In genomic region chr1:167477962-167478361, GRCh38 we compare ENCODE assay signal across 15 cellular contexts. TPM values are rescaled to one million over a fixed set of nuclear protein-coding genes. Genes with fewer than 3 reads are reported as not detected.
DNase-seq lines count a peak whose midpoint lies in the region; ATAC-seq lines count a peak whose summit lies in the region.
"Had no signal": no experiment of that assay in that cellular context is flagged by ENCODE, and none has a peak within 500 bp of the region (broad histone marks: within the 10 kb centered on the region; RNA-seq: fewer than 3 reads in every experiment).

No MANE protein-coding gene starts in this region.

- H3K9me3 ChIP-seq in CD4-positive, CD25-positive, alpha-beta regulatory T cell (ENCODE audit: control insufficient read depth in 2 of 2, low read length in 2 of 2), result no peaks in the 10 kb centered on the region
- H3K9me3 ChIP-seq in naive thymus-derived CD4-positive, alpha-beta T cell (ENCODE audit: control insufficient read depth in 2 of 3, low read length in 3 of 3), result no peaks in the 10 kb centered on the region
- no peaks in the 10 kb centered on the region for H3K9me3 ChIP-seq in GM23248 (ENCODE audit: low read depth)

- peaks cover 47% of the 10 kb centered on the region for H3K36me3 Mint-ChIP-seq in CD4-positive, CD25-positive, alpha-beta regulatory T cell
- peaks cover 11 to 34% of the 10 kb centered on the region in 2 donors for H3K36me3 Mint-ChIP-seq in activated T-cell treated with anti-CD3 and anti-CD28 coated beads, Interleukin-2, amount 50 U/mL, for 72 hours (ENCODE audit: insufficient read depth in 2 of 2)
- H3K36me3 Mint-ChIP-seq in naive thymus-derived CD4-positive, alpha-beta T cell, result peaks cover 11 to 69% (median 37%) of the 10 kb centered on the region in 5 donors

- H4K20me1 ChIP-seq in GM23248 (ENCODE audit: insufficient read depth), result no peaks in the 10 kb centered on the region

- no peak for DNase-seq in CD4-positive, CD25-positive, alpha-beta regulatory T cell
- DNase-seq in DMS 273 (lab: John Stamatoyannopoulos, UW; ENCODE audit: unreplicated experiment), result peak; percentile 84
- no peak for DNase-seq in activated T-cell treated with anti-CD3 and anti-CD28 coated beads, Interleukin-2, amount 50 U/mL, for 72 hours
- no peak for DNase-seq in naive thymus-derived CD4-positive, alpha-beta T cell
- no peak for DNase-seq in GM23248
- DNase-seq: activated B cell treated with CpG ODN at 0.5 μM for 24 hours, NCI-H510A, Right ventricle myocardium superior, substantia nigra had no signal

- no peak overlapping the region for H3K9ac ChIP-seq in GM23248

- H3K36me3 ChIP-seq in CD4-positive, CD25-positive, alpha-beta regulatory T cell (ENCODE audit: control insufficient read depth, insufficient read depth, low read length), result peaks cover 47% of the 10 kb centered on the region
- peaks cover 0 to 12% (median 0%) of the 10 kb centered on the region in 3 experiments for H3K36me3 ChIP-seq in naive thymus-derived CD4-positive, alpha-beta T cell (ENCODE audit: control insufficient read depth in 2 of 3, insufficient read depth in 3 of 3, low read length in 3 of 3)
- no peaks in the 10 kb centered on the region for H3K36me3 ChIP-seq in GM23248 (ENCODE audit: low read depth)
- H3K36me3 ChIP-seq: right atrium auricular region had no signal

- peak overlapping the region; percentile 44 to 88 (median 81) for H3K27ac Mint-ChIP-seq in CD4-positive, CD25-positive, alpha-beta regulatory T cell
- H3K27ac Mint-ChIP-seq in activated T-cell treated with anti-CD3 and anti-CD28 coated beads, Interleukin-2, amount 50 U/mL, for 72 hours, result peak overlapping the region; percentile 26
- H3K27ac Mint-ChIP-seq in naive thymus-derived CD4-positive, alpha-beta T cell, result peak overlapping the region in 8 of 9 donors; percentile 84 to 98 (median 92)
- H3K27ac Mint-ChIP-seq: activated B cell treated with CpG ODN at 0.5 μM for 24 hours; T-helper 2 cell treated with Interferon-gamma antibody and Interleukin-4, amounts not matched to agents 5 μg/mL and 100 μg/mL, for 36 hours had no signal

- intact Hi-C loops in naive thymus-derived CD4-positive, alpha-beta T cell (cut with micrococcal nuclease), result no loop called here

- H3K4me1 ChIP-seq in CD4-positive, CD25-positive, alpha-beta regulatory T cell (ENCODE audit: control insufficient read depth, insufficient read depth, low read length, poor library complexity, severe bottlenecking), result peaks cover 97% of the 10 kb centered on the region
- peaks cover 44 to 92% of the 10 kb centered on the region in 2 donors for H3K4me1 ChIP-seq in naive thymus-derived CD4-positive, alpha-beta T cell (ENCODE audit: control insufficient read depth in 2 of 2, insufficient read depth in 2 of 2, low read length in 2 of 2)
- no peaks in the 10 kb centered on the region for H3K4me1 ChIP-seq in GM23248 (ENCODE audit: insufficient read depth)
- H3K4me1 ChIP-seq: right atrium auricular region had no signal

- in situ Hi-C loops in GM23248 (cut with MboI), result no loop called here

- peak overlapping the region; percentile 52 for H3K27ac ChIP-seq in CD4-positive, CD25-positive, alpha-beta regulatory T cell (ENCODE audit: insufficient read depth, low read length, poor library complexity, severe bottlenecking)
- H3K27ac ChIP-seq in naive thymus-derived CD4-positive, alpha-beta T cell (ENCODE audit: low read depth, low read length), result peak overlapping the region; percentile 75
- H3K27ac ChIP-seq in GM23248, result no peak overlapping the region
- H3K27ac ChIP-seq: right atrium auricular region had no signal

- H2AFZ ChIP-seq in GM23248, result no peak overlapping the region

- POLR2A ChIA-PET in naive thymus-derived CD4-positive, alpha-beta T cell (lab: Charles Lee), result interaction anchor here (0.6 to 16.2 kb wide), 12 partner anchors 9 to 59 kb away, joined by 3 to 184 read pairs (median 8); partner anchors contain the start of gene CD247

- H3K4me3 Mint-ChIP-seq in CD4-positive, CD25-positive, alpha-beta regulatory T cell, result peak overlapping the region; percentile 8 to 64 (median 30)
- H3K4me3 Mint-ChIP-seq in activated T-cell treated with anti-CD3 and anti-CD28 coated beads, Interleukin-2, amount 50 U/mL, for 72 hours, result peak overlapping the region in 1 of 2 donors; percentile 63
- peak overlapping the region; percentile 1 to 88 (median 57) for H3K4me3 Mint-ChIP-seq in naive thymus-derived CD4-positive, alpha-beta T cell
- H3K4me3 Mint-ChIP-seq: activated B cell treated with CpG ODN at 0.5 μM for 24 hours; T-helper 2 cell treated with Interferon-gamma antibody and Interleukin-4, amounts not matched to agents 5 μg/mL and 100 μg/mL, for 36 hours had no signal

- CTCF ChIA-PET in naive thymus-derived CD4-positive, alpha-beta T cell (lab: Charles Lee), result interaction anchor here (0.8 to 2.7 kb wide), 4 partner anchors 10 to 55 kb away, joined by 4 to 7 read pairs (median 6); no protein-coding TSS in a partner anchor

- H3K27me3 Mint-ChIP-seq in CD4-positive, CD25-positive, alpha-beta regulatory T cell, result no peaks in the 10 kb centered on the region
- no peaks in the 10 kb centered on the region for H3K27me3 Mint-ChIP-seq in activated T-cell treated with anti-CD3 and anti-CD28 coated beads, Interleukin-2, amount 50 U/mL, for 72 hours (ENCODE audit: low read depth)
- no peaks in the 10 kb centered on the region for H3K27me3 Mint-ChIP-seq in naive thymus-derived CD4-positive, alpha-beta T cell

- H3K79me2 ChIP-seq in GM23248 (ENCODE audit: insufficient read depth), result no peaks in the 10 kb centered on the region

- ATAC-seq in CD4-positive, CD25-positive, alpha-beta regulatory T cell (ENCODE audit: low read depth in 2 of 2), result no peak
- ATAC-seq in activated T-cell treated with anti-CD3 and anti-CD28 coated beads, Interleukin-2, amount 50 U/mL, for 72 hours (replicated peaks in 1 of 2), result no peak
- no peak for ATAC-seq in naive thymus-derived CD4-positive, alpha-beta T cell
- ATAC-seq in HG03175 (IDR thresholded peaks at IDR 0.05; ENCODE audit: unreplicated experiment), result no peak
- no peak for ATAC-seq in HG03378 (IDR thresholded peaks at IDR 0.05; ENCODE audit: unreplicated experiment)

- H3K4me3 ChIP-seq in CD4-positive, CD25-positive, alpha-beta regulatory T cell (ENCODE audit: low read depth, low read length), result no peak overlapping the region
- H3K4me3 ChIP-seq in naive thymus-derived CD4-positive, alpha-beta T cell (ENCODE audit: low read length), result no peak overlapping the region
- H3K4me3 ChIP-seq in GM23248, result no peak overlapping the region
- H3K4me3 ChIP-seq: right atrium auricular region had no signal

- H3K27me3 ChIP-seq in CD4-positive, CD25-positive, alpha-beta regulatory T cell (ENCODE audit: control insufficient read depth, insufficient read depth, low read length), result no peaks in the 10 kb centered on the region
- no peaks in the 10 kb centered on the region for H3K27me3 ChIP-seq in naive thymus-derived CD4-positive, alpha-beta T cell (ENCODE audit: control insufficient read depth in 2 of 2, insufficient read depth in 2 of 2, low read length in 2 of 2)
- H3K27me3 ChIP-seq in GM23248 (replicated peaks; ENCODE audit: insufficient read depth), result peaks cover 35% of the 10 kb centered on the region
- H3K27me3 ChIP-seq: right atrium auricular region had no signal

- H3F3A ChIP-seq in GM23248 (ENCODE audit: insufficient read depth), result no peaks in the 10 kb centered on the region

- H3K9me2 ChIP-seq in GM23248 (ENCODE audit: insufficient read depth), result no peaks in the 10 kb centered on the region

- peaks cover 48 to 97% (median 74%) of the 10 kb centered on the region in 4 donors for H3K4me1 Mint-ChIP-seq in CD4-positive, CD25-positive, alpha-beta regulatory T cell
- H3K4me1 Mint-ChIP-seq in activated T-cell treated with anti-CD3 and anti-CD28 coated beads, Interleukin-2, amount 50 U/mL, for 72 hours (ENCODE audit: low read depth), result peaks cover 99% of the 10 kb centered on the region
- H3K4me1 Mint-ChIP-seq in naive thymus-derived CD4-positive, alpha-beta T cell, result peaks cover 76 to 100% (median 97%) of the 10 kb centered on the region in 7 donors
- H3K4me1 Mint-ChIP-seq: activated B cell treated with CpG ODN at 0.5 μM for 24 hours had no signal

- H3K4me2 ChIP-seq in GM23248 (ENCODE audit: unreplicated experiment), result no peak overlapping the region

- no peaks in the 10 kb centered on the region for H3K9me3 Mint-ChIP-seq in CD4-positive, CD25-positive, alpha-beta regulatory T cell
- no peaks in the 10 kb centered on the region for H3K9me3 Mint-ChIP-seq in activated T-cell treated with anti-CD3 and anti-CD28 coated beads, Interleukin-2, amount 50 U/mL, for 72 hours
- peaks cover 0 to 7% (median 0%) of the 10 kb centered on the region in 11 donors for H3K9me3 Mint-ChIP-seq in naive thymus-derived CD4-positive, alpha-beta T cell

- WGBS in GM23248 (ENCODE audit: low coverage in 1 of 2, low lambda C conversion rate in 2 of 2, missing lambda C conversion rate in 2 of 2), 2 experiments, result 17 to 19% methylated on average over 5 of the region's 5 CpGs

RNA-seq across cellular contexts. Expression of gene CD247, which starts 40.4 kb away (rescaled TPM):
- 410 TPM for total RNA-seq in CD4-positive, CD25-positive, alpha-beta regulatory T cell
- 100 to 1,000 TPM; 412 to 718 (median 486) TPM for polyA plus RNA-seq in CD4-positive, CD25-positive, alpha-beta regulatory T cell
- 100 to 1,000 TPM; 160 to 178 TPM for total RNA-seq in activated T-cell treated with anti-CD3 and anti-CD28 coated beads, Interleukin-2, amount 50 U/mL, for 72 hours
- 100 to 1,000 TPM; 246 to 476 (median 336) TPM for total RNA-seq in naive thymus-derived CD4-positive, alpha-beta T cell
- polyA plus RNA-seq in naive thymus-derived CD4-positive, alpha-beta T cell, result 100 to 1,000 TPM; 352 to 437 TPM
- not detected in 2 replicates for total RNA-seq in GM23248 (2014; rRNA removed; shearing (Covaris generic))
- not detected in 2 replicates for polyA plus RNA-seq in GM23248 (2016; fragmentation: Nextera tagmentation; extraction: Ambion mirVana)
- total RNA-seq: lung microvascular endothelial cell, M059J had no signal

Comparison
In these comparisons a context has a peak if more than half of its experiments do, and no peak if none do; other contexts are left out.
1. H3K27ac Mint-ChIP-seq: peak in every context shown above with its lines; median percentile 92 in naive thymus-derived CD4-positive, alpha-beta T cell; 81 in CD4-positive, CD25-positive, alpha-beta regulatory T cell; 26 in activated T-cell treated with anti-CD3 and anti-CD28 coated beads, Interleukin-2, amount 50 U/mL, for 72 hours.
2. RNA of gene CD247, which starts 40.4 kb away (total RNA-seq): 410 TPM in CD4-positive, CD25-positive, alpha-beta regulatory T cell (single experiment), 246 to 476 TPM in naive thymus-derived CD4-positive, alpha-beta T cell and 160 to 178 TPM in activated T-cell treated with anti-CD3 and anti-CD28 coated beads, Interleukin-2, amount 50 U/mL, for 72 hours; not detected in GM23248; every median in the first group is over 100 times any median in the second.